ENCODE assay signal across 19 cellular contexts in genomic region chr5:558871-559503, GRCh38.
"Had no signal": no experiment of that assay in that cellular context is flagged by ENCODE, and none has a peak within 500 bp of the region (broad histone marks: within the 10 kb centered on the region; RNA-seq: fewer than 3 reads in every experiment).

No MANE protein-coding gene starts in this region.

- H3K4me1 ChIP-seq: breast epithelium had no signal

- H3K4me3 ChIP-seq: breast epithelium had no signal

- ATAC-seq: PC-3, WTC11 had no signal

- DNase-seq: activated CD4-positive, alpha-beta T cell treated with anti-CD3 and anti-CD28 coated beads for 48 hours; activated CD4-positive, alpha-beta T cell treated with anti-CD3 and anti-CD28 coated beads, Interleukin-2, amount 50 U/mL, for 4 hours; activated CD4-positive, CD25-positive, alpha-beta regulatory T cell treated with anti-CD3 and anti-CD28 coated beads, Interleukin-2, amount 50 U/mL, for 72 hours; activated effector memory CD4-positive, alpha-beta T cell treated with Interleukin-2 at 50 U/mL for 16 hours; activated naive CD4-positive, alpha-beta T cell; activated T-cell treated with anti-CD3 and anti-CD28 coated beads, Interleukin-2, amount 50 U/mL, for 24 hours; aorta; caudate nucleus; KG1; MV-4-11; NCI-H1105; NCI-H1436; NCI-H1694 treated with DMSO at 0.1 percent for 48 hours; NCI-H2029 treated with DMSO at 0.1 percent for 48 hours; NCI-H510A treated with DMSO at 0.1 percent for 48 hours; PC-3; SHP77 had no signal

- H3K36me3 ChIP-seq: breast epithelium had no signal

- H3K27ac ChIP-seq: breast epithelium had no signal

- H3K9me3 ChIP-seq: breast epithelium had no signal
